ENCODE assay signal across 8 cellular contexts in the genomic region with DNA sequence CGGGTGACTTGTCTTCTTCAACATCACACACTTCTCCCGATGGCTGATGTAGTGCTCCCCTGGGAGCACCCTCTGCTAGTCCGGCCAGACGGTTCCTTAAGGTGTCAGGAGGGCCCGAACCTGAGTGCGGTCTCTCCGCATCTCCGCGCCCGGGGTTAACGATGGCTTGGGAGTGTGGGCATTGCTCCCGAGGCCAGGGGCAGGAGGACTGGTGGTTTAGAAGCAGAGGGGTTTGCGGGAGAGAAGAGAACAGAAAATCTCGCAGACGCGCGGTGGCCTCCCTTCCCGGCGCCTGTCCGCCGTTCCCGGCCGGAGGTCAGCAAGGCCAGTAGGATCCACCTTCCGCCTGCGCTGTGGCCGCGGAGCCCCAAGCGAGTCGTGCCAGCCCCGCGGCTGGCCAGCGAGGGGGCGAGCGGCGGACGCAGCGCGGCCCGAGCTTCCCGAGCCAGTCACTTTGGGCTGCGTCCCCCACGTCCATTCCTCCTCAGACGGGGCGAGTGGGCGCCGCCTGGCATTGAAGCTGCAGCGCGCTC. TPM values are rescaled to one million over a fixed set of nuclear protein-coding genes. Genes with fewer than 3 reads are reported as not detected.
A peak's percentile ranks its signal among the peaks of the same experiment; 100 is the strongest.
DNase-seq lines count a peak whose midpoint lies in the region; ATAC-seq and TF ChIP-seq lines count a peak whose summit lies in the region.

No MANE protein-coding gene starts in this region.

- DNase-seq in left ventricle myocardium inferior (peak; percentile 15), gastrocnemius medialis (no peak)
- DNase-seq in activated CD4-positive, alpha-beta T cell treated with anti-CD3 and anti-CD28 coated beads for 48 hours, result no peak

- in situ Hi-C loops in gastrocnemius medialis (cut with MboI; ENCODE audit: low sequenced_read_pairs in 4 of 4), result no loop called here

- ATAC-seq in HG02642 (IDR thresholded peaks at IDR 0.05; ENCODE audit: poor library complexity, unreplicated experiment), result peak; percentile 17
- ATAC-seq in activated T-helper 17 cell treated with anti-CD3 and anti-CD28 coated beads, Interleukin-2, amount 50 U/mL, for 72 hours (replicated peaks), result no peak
- ATAC-seq in gastrocnemius medialis, result peak in 1 of 2 donors; percentile 12
- ATAC-seq in esophagus mucosa, result no peak
- no peak for ATAC-seq in HG02610 (IDR thresholded peaks at IDR 0.05; ENCODE audit: unreplicated experiment)
- no peak for ATAC-seq in GM21723 (IDR thresholded peaks at IDR 0.05; ENCODE audit: unreplicated experiment)

- H3K27me3 ChIP-seq in left ventricle myocardium inferior (ENCODE audit: low read depth) (peaks cover 60% of the 10 kb centered on the region), gastrocnemius medialis (peaks cover 29 to 43% (median 39%) of the 10 kb centered on the region in 3 donors)

- no peaks in the 10 kb centered on the region for H3K36me3 Mint-ChIP-seq in activated T-helper 17 cell treated with anti-CD3 and anti-CD28 coated beads, Interleukin-2, amount 50 U/mL, for 72 hours (ENCODE audit: low read depth)

- H3K4me3 ChIP-seq in left ventricle myocardium inferior, result peak overlapping the region; percentile 73
- peak overlapping the region; percentile 44 to 54 (median 53) for H3K4me3 ChIP-seq in gastrocnemius medialis

- no peak overlapping the region for H3K27ac Mint-ChIP-seq in activated T-helper 17 cell treated with anti-CD3 and anti-CD28 coated beads, Interleukin-2, amount 50 U/mL, for 72 hours

- peak overlapping the region; percentile 85 for H3K27ac ChIP-seq in left ventricle myocardium inferior (replicated peaks)
- peak overlapping the region; percentile 42 to 63 (median 48) for H3K27ac ChIP-seq in gastrocnemius medialis

- no peak for TF ChIP-seq POLR2A in gastrocnemius medialis (IDR thresholded peaks at IDR 0.05)

- peak overlapping the region; percentile 61 for H3K4me3 Mint-ChIP-seq in activated T-helper 17 cell treated with anti-CD3 and anti-CD28 coated beads, Interleukin-2, amount 50 U/mL, for 72 hours

- peaks cover 5% of the 10 kb centered on the region for H3K4me1 Mint-ChIP-seq in activated T-helper 17 cell treated with anti-CD3 and anti-CD28 coated beads, Interleukin-2, amount 50 U/mL, for 72 hours

- peaks cover 68% of the 10 kb centered on the region for H3K27me3 Mint-ChIP-seq in activated T-helper 17 cell treated with anti-CD3 and anti-CD28 coated beads, Interleukin-2, amount 50 U/mL, for 72 hours

- intact Hi-C loops in left ventricle myocardium inferior (cut with micrococcal nuclease), result no loop called here
- intact Hi-C loops in gastrocnemius medialis (cut with DNase I; ENCODE audit: low total_unique reads), result no loop called here

- TF ChIP-seq CTCF in left ventricle myocardium inferior (IDR thresholded peaks at IDR 0.05; ENCODE audit: borderline replicate concordance) (no peak), gastrocnemius medialis (IDR thresholded peaks at IDR 0.05 in 4 of 5, conservative IDR thresholded peaks at IDR 0.05 in 1 of 5) (no peak)

- H3K9me3 ChIP-seq in left ventricle myocardium inferior (replicated peaks), result no peaks in the 10 kb centered on the region
- H3K9me3 ChIP-seq in gastrocnemius medialis, result no peaks in the 10 kb centered on the region

- H3K4me1 ChIP-seq in left ventricle myocardium inferior, result peaks cover 17% of the 10 kb centered on the region
- peaks cover 0 to 8% of the 10 kb centered on the region in 2 donors for H3K4me1 ChIP-seq in gastrocnemius medialis

- no peaks in the 10 kb centered on the region for H3K36me3 ChIP-seq in left ventricle myocardium inferior
- H3K36me3 ChIP-seq in gastrocnemius medialis, result no peaks in the 10 kb centered on the region

- no peaks in the 10 kb centered on the region for H3K9me3 Mint-ChIP-seq in activated T-helper 17 cell treated with anti-CD3 and anti-CD28 coated beads, Interleukin-2, amount 50 U/mL, for 72 hours

RNA-seq across cellular contexts. Expression of gene CDO1, which starts 0.7 kb away (rescaled TPM):
- not detected for total RNA-seq in activated T-helper 17 cell treated with anti-CD3 and anti-CD28 coated beads, Interleukin-2, amount 50 U/mL, for 72 hours
- 6.8 TPM for total RNA-seq in left ventricle myocardium inferior
- total RNA-seq in gastrocnemius medialis, result 10 to 100 TPM; 21.6 to 28.4 (median 23.7) TPM
- total RNA-seq in esophagus mucosa, result 0.20 TPM

RNA-seq across cellular contexts. Expression of gene ATG12, which starts 25.6 kb away (rescaled TPM):
- 10 to 100 TPM; 49.4 to 52.7 TPM for total RNA-seq in activated T-helper 17 cell treated with anti-CD3 and anti-CD28 coated beads, Interleukin-2, amount 50 U/mL, for 72 hours
- total RNA-seq in left ventricle myocardium inferior, result 24.1 TPM
- total RNA-seq in gastrocnemius medialis, result 10 to 100 TPM; 10.3 to 35.1 (median 23.6) TPM
- 18.5 TPM for total RNA-seq in esophagus mucosa

RNA-seq across cellular contexts. Expression of gene AP3S1, which starts 26.0 kb away (rescaled TPM):
- total RNA-seq in activated T-helper 17 cell treated with anti-CD3 and anti-CD28 coated beads, Interleukin-2, amount 50 U/mL, for 72 hours, result 100 to 1,000 TPM; 114 to 253 TPM
- total RNA-seq in left ventricle myocardium inferior, result 57.3 TPM
- total RNA-seq in gastrocnemius medialis, result 100 to 1,000 TPM in 1 of 4 donors, 10 to 100 TPM in 3; 13.0 to 121 (median 25.5) TPM
- 88.6 TPM for total RNA-seq in esophagus mucosa
